18 cellular contexts compared by ENCODE assay signal in the genomic region with DNA sequence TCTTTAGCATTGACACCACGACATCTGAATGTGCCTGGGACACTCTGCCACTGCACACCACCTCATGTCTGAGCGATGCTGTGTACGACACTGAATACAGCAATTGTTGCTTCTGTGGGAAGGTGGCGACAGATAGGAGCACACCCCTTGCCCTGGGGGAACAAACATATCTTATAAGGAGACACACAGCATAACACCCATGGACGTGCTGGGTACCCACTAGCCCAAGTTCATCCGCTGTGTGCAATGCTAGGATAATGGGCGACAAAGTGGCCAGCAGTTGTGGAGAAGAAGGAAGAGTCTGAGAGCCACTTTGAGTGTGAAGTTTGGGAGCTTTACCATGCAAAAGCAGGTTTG.
A peak's percentile ranks its signal among the peaks of the same experiment; 100 is the strongest.
DNase-seq lines count a peak whose midpoint lies in the region; ATAC-seq, FAIRE-seq and TF ChIP-seq lines count a peak whose summit lies in the region.
"Had no signal": no experiment of that assay in that cellular context is flagged by ENCODE, and none has a peak within 500 bp of the region (broad histone marks: within the 10 kb centered on the region; RNA-seq: fewer than 3 reads in every experiment).

No MANE protein-coding gene starts in this region.

- H3K9me3 ChIP-seq in A549 (no peaks in the 10 kb centered on the region), HEK293 (ENCODE audit: control insufficient read depth, insufficient read depth, low read depth, low read length) (no peaks in the 10 kb centered on the region)
- H3K9me3 ChIP-seq: gastroesophageal sphincter had no signal

- WGBS in A549 (ENCODE audit: missing lambda C conversion rate) = 25% methylated on average over 7 of the region's 7 CpGs

- FAIRE-seq in A549 (lab: Jason Lieb, UNC) (no peak), GM12891 (lab: Jason Lieb, UNC) (no peak)
- FAIRE-seq: RCC 7860 had no signal

- H3K4me1 ChIP-seq in A549 (no peaks in the 10 kb centered on the region), HEK293 (ENCODE audit: control insufficient read depth, insufficient read depth, low read length) (no peaks in the 10 kb centered on the region)

- TF ChIP-seq POLR2A in A549 (IDR thresholded peaks at IDR 0.05; ENCODE audit: low read length) (no peak), GM12891 (IDR thresholded peaks at IDR 0.05; ENCODE audit: low read depth, low read length) (no peak)

- TF ChIP-seq EP300 in A549 (IDR thresholded peaks at IDR 0.05) = no peak

- no peak for DNase-seq in A549 (ENCODE audit: low read depth in 1 of 2, low spot score in 1 of 2)
- no peak for DNase-seq in mesothelial cell of epicardium (ENCODE audit: low spot score in 2 of 2, unreplicated experiment in 2 of 2)
- DNase-seq in activated T-cell treated with anti-CD3 and anti-CD28 coated beads for 4 hours = no peak
- DNase-seq in NCI-H2081 (lab: John Stamatoyannopoulos, UW) = no peak
- no peak for DNase-seq in GM12891 (ENCODE audit: insufficient read length, low spot score)
- DNase-seq in DMS153 (lab: John Stamatoyannopoulos, UW) = no peak
- DNase-seq: NCI-H1436 treated with DMSO at 0.1 percent for 48 hours had no signal

- peak in 1 of 2 experiments; percentile 39; a peak in 1 of 5 replicates for TF ChIP-seq RAD21 in A549 (conservative IDR thresholded peaks at IDR 0.05 in 1 of 2, IDR thresholded peaks at IDR 0.05 in 1 of 2)

- peak; percentile 19 to 48; a peak in 4 of 6 replicates for ATAC-seq in A549

- H3K4me1 Mint-ChIP-seq in mesothelial cell of epicardium = peaks cover 14% of the 10 kb centered on the region
- H3K4me1 Mint-ChIP-seq: CD8-positive, alpha-beta memory T cell had no signal

- no peak overlapping the region for H3K27ac Mint-ChIP-seq in mesothelial cell of epicardium
- H3K27ac Mint-ChIP-seq: activated naive CD4-positive, alpha-beta T cell treated with anti-CD3 and anti-CD28 coated beads for 36 hours; naive B cell; stimulated activated naive B cell treated with anti-CD40 and anti-IgM and Interleukin-4, amounts not matched to agents 10 μg/mL and 1 μg/mL and 100 μg/mL, for 72 hours; T-helper 2 cell treated with Interferon-gamma antibody and Interleukin-4, amounts not matched to agents 5 μg/mL and 100 μg/mL, for 36 hours; WTC11 had no signal

- no peaks in the 10 kb centered on the region for H3K36me3 Mint-ChIP-seq in mesothelial cell of epicardium
- H3K36me3 Mint-ChIP-seq: CD8-positive, alpha-beta memory T cell; naive B cell; stimulated activated naive B cell treated with anti-CD40 and anti-IgM and Interleukin-4, amounts not matched to agents 10 μg/mL and 1 μg/mL and 100 μg/mL, for 72 hours; WTC11 had no signal

- no peak overlapping the region for H3K4me3 ChIP-seq in A549
- H3K4me3 ChIP-seq in HEK293 (ENCODE audit: low read depth, low read length) = no peak overlapping the region
- H3K4me3 ChIP-seq: gastroesophageal sphincter had no signal

- POLR2A ChIA-PET in A549 (lab: Yijun Ruan, JAX) (no interaction called here), HEK293 (lab: Yijun Ruan, JAX) (no interaction called here)

- H3K36me3 ChIP-seq in HEK293 (ENCODE audit: control insufficient read depth in 2 of 2, insufficient read depth in 1 of 2, low read length in 2 of 2) = no peaks in the 10 kb centered on the region
- H3K36me3 ChIP-seq: gastroesophageal sphincter had no signal

- no peak overlapping the region for H3K4me3 Mint-ChIP-seq in mesothelial cell of epicardium
- H3K4me3 Mint-ChIP-seq: activated naive CD4-positive, alpha-beta T cell treated with anti-CD3 and anti-CD28 coated beads for 36 hours; activated T-cell treated with anti-CD3 and anti-CD28 coated beads, Interleukin-2, amount 50 U/mL, for 4 hours; CD8-positive, alpha-beta memory T cell; naive B cell; stimulated activated naive B cell treated with anti-CD40 and anti-IgM and Interleukin-4, amounts not matched to agents 10 μg/mL and 1 μg/mL and 100 μg/mL, for 72 hours; T-helper 2 cell treated with Interferon-gamma antibody and Interleukin-4, amounts not matched to agents 5 μg/mL and 100 μg/mL, for 36 hours; WTC11 had no signal

- TF ChIP-seq CTCF in A549 (IDR thresholded peaks at IDR 0.05) = no peak
- TF ChIP-seq CTCF in HEK293 (tag by site-specific recombination; IDR thresholded peaks at IDR 0.05) = no peak
- peak; percentile 19 for TF ChIP-seq CTCF in VCaP (conservative IDR thresholded peaks at IDR 0.05)
- TF ChIP-seq CTCF in mesothelial cell of epicardium (IDR thresholded peaks at IDR 0.05; ENCODE audit: unreplicated experiment) = peak; percentile 3

- H3K9me3 Mint-ChIP-seq in mesothelial cell of epicardium = no peaks in the 10 kb centered on the region
- H3K9me3 Mint-ChIP-seq: activated naive CD4-positive, alpha-beta T cell treated with anti-CD3 and anti-CD28 coated beads for 36 hours; activated T-cell treated with anti-CD3 and anti-CD28 coated beads, Interleukin-2, amount 50 U/mL, for 4 hours; CD8-positive, alpha-beta memory T cell; naive B cell; stimulated activated naive B cell treated with anti-CD40 and anti-IgM and Interleukin-4, amounts not matched to agents 10 μg/mL and 1 μg/mL and 100 μg/mL, for 72 hours; T-helper 2 cell treated with Interferon-gamma antibody and Interleukin-4, amounts not matched to agents 5 μg/mL and 100 μg/mL, for 36 hours; WTC11 had no signal

- H3K27ac ChIP-seq in A549 = no peak overlapping the region
- H3K27ac ChIP-seq in HEK293 (ENCODE audit: extremely low read depth, low read depth, low read length) = no peak overlapping the region
- H3K27ac ChIP-seq in VCaP = no peak overlapping the region
- H3K27ac ChIP-seq: gastroesophageal sphincter had no signal

- H3K27me3 Mint-ChIP-seq in mesothelial cell of epicardium (ENCODE audit: low read depth) = no peaks in the 10 kb centered on the region

- H3K4me2 ChIP-seq in A549 = no peak overlapping the region

- CTCF ChIA-PET in A549 (lab: Yijun Ruan, JAX) = interaction anchor here (0.6 to 11.6 kb wide), 25 partner anchors 9 to 402 kb away, joined by 3 to 144 read pairs (median 5); a partner anchor contains a TSS
- CTCF ChIA-PET in HEK293 (lab: Yijun Ruan, JAX) = interaction anchor here (0.6 to 6.4 kb wide), 5 partner anchors 74 to 263 kb away, joined by 3 to 68 read pairs (median 9); no protein-coding TSS in a partner anchor

TF ChIP-seq in A549, 52 proteins besides CTCF, POLR2A, EP300 and RAD21 (continues in another document):
- no peak for TF ChIP-seq PHF8 (IDR thresholded peaks at IDR 0.05; ENCODE audit: borderline replicate concordance, low read depth)
- no peak for TF ChIP-seq NFE2L2 (conservative IDR thresholded peaks at IDR 0.05; ENCODE audit: low read length)
- TF ChIP-seq, protein P1, sequence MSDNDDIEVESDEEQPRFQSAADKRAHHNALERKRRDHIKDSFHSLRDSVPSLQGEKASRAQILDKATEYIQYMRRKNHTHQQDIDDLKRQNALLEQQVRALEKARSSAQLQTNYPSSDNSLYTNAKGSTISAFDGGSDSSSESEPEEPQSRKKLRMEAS (IDR thresholded peaks at IDR 0.05) = no peak
- TF ChIP-seq GATA3 (IDR thresholded peaks at IDR 0.05; ENCODE audit: borderline replicate concordance) = no peak
- no peak for TF ChIP-seq RNF2 (IDR thresholded peaks at IDR 0.05; ENCODE audit: borderline replicate concordance, low read depth)
- no peak for TF ChIP-seq RCOR1 (IDR thresholded peaks at IDR 0.05; ENCODE audit: low read depth, low read length)
- no peak for TF ChIP-seq HOXA7 (CRISPR knock-in tag; IDR thresholded peaks at IDR 0.05)
- no peak for TF ChIP-seq RARB (CRISPR knock-in tag; IDR thresholded peaks at IDR 0.05)
- no peak for TF ChIP-seq EHF (CRISPR knock-in tag; IDR thresholded peaks at IDR 0.05)
- TF ChIP-seq SREBF2 (IDR thresholded peaks at IDR 0.05) = no peak
- TF ChIP-seq MYC (IDR thresholded peaks at IDR 0.05; ENCODE audit: borderline replicate concordance, low read length) = no peak
- TF ChIP-seq ZFP36 (IDR thresholded peaks at IDR 0.05; ENCODE audit: borderline replicate concordance, partially characterized antibody) = no peak

TF ChIP-seq in HEK293, 187 proteins besides CTCF, POLR2A, EP300 and RAD21 (continues in another document):
- TF ChIP-seq KLF7 (tag by site-specific recombination; IDR thresholded peaks at IDR 0.05; ENCODE audit: borderline replicate concordance) (no peak), MZF1 (tag by site-specific recombination; IDR thresholded peaks at IDR 0.05; ENCODE audit: borderline replicate concordance) (0 out of 2 replicates have a peak, but pooled peaks have one; percentile 5), ZEB2 (tag by site-specific recombination; IDR thresholded peaks at IDR 0.05) (0 out of 2 replicates have a peak, but pooled peaks have one; percentile 31)
- TF ChIP-seq, protein P2, sequence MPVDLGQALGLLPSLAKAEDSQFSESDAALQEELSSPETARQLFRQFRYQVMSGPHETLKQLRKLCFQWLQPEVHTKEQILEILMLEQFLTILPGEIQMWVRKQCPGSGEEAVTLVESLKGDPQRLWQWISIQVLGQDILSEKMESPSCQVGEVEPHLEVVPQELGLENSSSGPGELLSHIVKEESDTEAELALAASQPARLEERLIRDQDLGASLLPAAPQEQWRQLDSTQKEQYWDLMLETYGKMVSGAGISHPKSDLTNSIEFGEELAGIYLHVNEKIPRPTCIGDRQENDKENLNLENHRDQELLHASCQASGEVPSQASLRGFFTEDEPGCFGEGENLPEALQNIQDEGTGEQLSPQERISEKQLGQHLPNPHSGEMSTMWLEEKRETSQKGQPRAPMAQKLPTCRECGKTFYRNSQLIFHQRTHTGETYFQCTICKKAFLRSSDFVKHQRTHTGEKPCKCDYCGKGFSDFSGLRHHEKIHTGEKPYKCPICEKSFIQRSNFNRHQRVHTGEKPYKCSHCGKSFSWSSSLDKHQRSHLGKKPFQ (tag by site-specific recombination; IDR thresholded peaks at IDR 0.05) = no peak

TF ChIP-seq in GM12891, 5 proteins besides CTCF, POLR2A, EP300 and RAD21:
- TF ChIP-seq POU2F2 (IDR thresholded peaks at IDR 0.05; ENCODE audit: low read depth, low read length) = no peak
- TF ChIP-seq POLR2AphosphoS5 (IDR thresholded peaks at IDR 0.05; ENCODE audit: low read depth, low read length) = no peak
- no peak for TF ChIP-seq TAF1 (IDR thresholded peaks at IDR 0.05; ENCODE audit: low read depth, low read length)
- no peak for TF ChIP-seq SPI1 (IDR thresholded peaks at IDR 0.05; ENCODE audit: low read depth, low read length)
- TF ChIP-seq PAX5 (IDR thresholded peaks at IDR 0.05; ENCODE audit: insufficient read depth, low read length, severe bottlenecking) = no peak

Comparison
In these comparisons a context has a peak if more than half of its experiments do, and no peak if none do; other contexts are left out.
1. CTCF ChIP-seq: peak in VCaP (single experiment) and mesothelial cell of epicardium (single experiment); none in A549 (single experiment) and HEK293 (single experiment).